1 cellular context compared by ENCODE assay signal in the genomic region with DNA sequence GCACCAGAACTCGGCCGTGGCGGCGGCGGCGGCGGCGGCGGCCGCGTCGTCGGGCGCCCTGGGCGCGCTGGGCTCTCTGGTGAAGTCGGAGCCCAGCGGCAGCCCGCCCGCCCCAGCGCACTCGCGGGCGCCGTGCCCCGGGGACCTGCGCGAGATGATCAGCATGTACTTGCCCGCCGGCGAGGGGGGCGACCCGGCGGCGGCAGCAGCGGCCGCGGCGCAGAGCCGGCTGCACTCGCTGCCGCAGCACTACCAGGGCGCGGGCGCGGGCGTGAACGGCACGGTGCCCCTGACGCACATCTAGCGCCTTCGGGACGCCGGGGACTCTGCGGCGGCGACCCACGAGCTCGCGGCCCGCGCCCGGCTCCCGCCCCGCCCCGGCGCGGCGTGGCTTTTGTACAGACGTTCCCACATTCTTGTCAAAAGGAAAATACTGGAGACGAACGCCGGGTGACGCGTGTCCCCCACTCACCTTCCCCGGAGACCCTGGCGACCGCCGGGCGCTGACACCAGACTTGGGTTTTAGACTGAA.
TF ChIP-seq lines count a peak whose summit lies in the region.

No MANE protein-coding gene starts in this region.

TF ChIP-seq in H1, 55 proteins besides CTCF, POLR2A, EP300 and RAD21:
- peak; percentile 98 for TF ChIP-seq RNF2 (IDR thresholded peaks at IDR 0.05; ENCODE audit: borderline replicate concordance, low read depth, low read length, missing control alignments, poor library complexity, severe bottlenecking)
- TF ChIP-seq, protein P1, sequence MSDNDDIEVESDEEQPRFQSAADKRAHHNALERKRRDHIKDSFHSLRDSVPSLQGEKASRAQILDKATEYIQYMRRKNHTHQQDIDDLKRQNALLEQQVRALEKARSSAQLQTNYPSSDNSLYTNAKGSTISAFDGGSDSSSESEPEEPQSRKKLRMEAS (IDR thresholded peaks at IDR 0.05), result 0 out of 2 replicates have a peak, but pooled peaks have one; percentile 0
- TF ChIP-seq, protein P2, sequence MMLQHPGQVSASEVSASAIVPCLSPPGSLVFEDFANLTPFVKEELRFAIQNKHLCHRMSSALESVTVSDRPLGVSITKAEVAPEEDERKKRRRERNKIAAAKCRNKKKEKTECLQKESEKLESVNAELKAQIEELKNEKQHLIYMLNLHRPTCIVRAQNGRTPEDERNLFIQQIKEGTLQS (IDR thresholded peaks at IDR 0.05; ENCODE audit: insufficient read depth, low read depth, low read length), result no peak
- TF ChIP-seq SUZ12 (IDR thresholded peaks at IDR 0.05; ENCODE audit: low read length), result no peak
- peak; percentile 13 for TF ChIP-seq ASH2L (IDR thresholded peaks at IDR 0.05; ENCODE audit: low read length)
